Comparison of ENCODE assay signal across 22 cellular contexts in the genomic region with DNA sequence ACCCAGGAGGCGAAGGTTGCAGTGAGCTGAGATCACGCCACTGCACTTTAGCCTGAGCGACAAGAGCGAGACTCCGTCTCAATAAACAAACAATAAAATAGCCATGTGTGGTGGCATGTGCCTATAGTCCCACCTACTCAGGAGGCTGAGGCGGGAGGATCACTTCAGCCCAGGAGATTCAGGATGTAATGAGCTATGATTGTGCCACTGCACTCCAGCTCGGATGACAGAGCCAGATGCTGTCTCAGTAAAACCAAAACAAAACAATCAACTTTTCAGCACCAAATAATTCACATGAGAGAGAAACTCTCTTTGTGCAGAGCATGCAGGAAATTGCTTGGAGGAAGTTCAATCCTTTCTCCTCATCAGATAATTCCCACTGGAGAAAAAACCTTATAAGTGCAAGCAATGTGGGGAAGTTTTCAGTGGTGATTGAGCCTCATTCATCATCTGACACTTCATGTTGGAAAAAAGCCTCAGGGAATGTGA. TPM values are rescaled to one million over a fixed set of nuclear protein-coding genes. Genes with fewer than 3 reads are reported as not detected.
"Had no signal": no experiment of that assay in that cellular context is flagged by ENCODE, and none has a peak within 500 bp of the region (broad histone marks: within the 10 kb centered on the region; RNA-seq: fewer than 3 reads in every experiment).

No MANE protein-coding gene starts in this region.

- ATAC-seq: activated CD4-positive, alpha-beta T cell treated with anti-CD3 and anti-CD28 coated beads for 36 hours; activated CD8-positive, alpha-beta memory T cell treated with anti-CD3 and anti-CD28 coated beads, Interleukin-2, amount 10 ng/mL, durations not matched to agents 7 days and 5 days; right cardiac atrium; stimulated activated naive CD8-positive, alpha-beta T cell treated with anti-CD3 and anti-CD28 coated beads, Interleukin-15, amount 100 ng/mL, for 72 hours had no signal

- DNase-seq: activated CD4-positive, alpha-beta memory T cell treated with anti-CD3 and anti-CD28 coated beads for 36 hours; activated CD4-positive, alpha-beta T cell treated with anti-CD3 and anti-CD28 coated beads for 36 hours; activated CD8-positive, alpha-beta memory T cell treated with anti-CD3 and anti-CD28 coated beads, Interleukin-2, amount 10 ng/mL, durations not matched to agents 7 days and 5 days; activated naive CD4-positive, alpha-beta T cell treated with anti-CD3 and anti-CD28 coated beads, Interleukin-2, amount 10 ng/mL, durations not matched to agents 7 days and 5 days; activated T-cell treated with anti-CD3 and anti-CD28 coated beads, Interleukin-2, amount 50 U/mL, for 1 hour; endodermal cell; erythroblast; glutamatergic neuron; immature natural killer cell; mesendoderm; occipital lobe; right cardiac atrium; stimulated activated naive CD8-positive, alpha-beta T cell treated with anti-CD3 and anti-CD28 coated beads, Interleukin-15, amount 100 ng/mL, for 72 hours; T-helper 2 cell had no signal

RNA-seq across cellular contexts. Expression of gene MOGAT3, which starts 57.5 kb away (rescaled TPM):
- total RNA-seq: activated CD4-positive, alpha-beta memory T cell treated with anti-CD3 and anti-CD28 coated beads for 36 hours; activated CD4-positive, alpha-beta T cell treated with anti-CD3 and anti-CD28 coated beads for 36 hours; activated CD8-positive, alpha-beta memory T cell treated with anti-CD3 and anti-CD28 coated beads, Interleukin-2, amount 10 ng/mL, durations not matched to agents 7 days and 5 days; activated T-helper 2 cell treated with anti-CD3 and anti-CD28 coated beads, Interferon-gamma antibody, Interleukin-2, Interleukin-4, amounts not matched to agents 10 μg/mL and 5 μg/mL and 100 μg/mL, durations not matched to agents 14 hours and 24 hours and 36 hours; astrocyte; bronchial epithelial cell; chondrocyte; dermis microvascular lymphatic vessel endothelial cell; lower leg skin; occipital lobe; progenitor cell of endocrine pancreas; right cardiac atrium; ureter had no signal
